8 cellular contexts compared by ENCODE assay signal in genomic region chr10:26334932-26335573, GRCh38.
DNase-seq lines count a peak whose midpoint lies in the region; ATAC-seq and TF ChIP-seq lines count a peak whose summit lies in the region.

No MANE protein-coding gene starts in this region.

- H3K4me3 ChIP-seq in HCT116 (replicated peaks in 1 of 2; ENCODE audit: low read depth in 1 of 2, low read length in 2 of 2) (peak overlapping the region; percentile 21 to 48), SU-DHL-6 (ENCODE audit: insufficient read depth, low read length, poor library complexity, severe bottlenecking) (peak overlapping the region; percentile 50), right cardiac atrium (ENCODE audit: low read length) (no peak overlapping the region), skin epidermis (peak overlapping the region in 5 of 7 experiments; percentile 0 to 32 (median 16))

- no peaks in the 10 kb centered on the region for H3K27me3 ChIP-seq in HCT116 (ENCODE audit: insufficient read depth, low read length)
- no peaks in the 10 kb centered on the region for H3K27me3 ChIP-seq in SU-DHL-6 (ENCODE audit: low read length)
- no peaks in the 10 kb centered on the region for H3K27me3 ChIP-seq in right cardiac atrium (ENCODE audit: control insufficient read depth, insufficient read depth)

- no peaks in the 10 kb centered on the region for H3K36me3 ChIP-seq in HCT116 (ENCODE audit: control insufficient read depth in 1 of 2, insufficient read depth in 2 of 2, low read length in 2 of 2)
- H3K36me3 ChIP-seq in SU-DHL-6 (ENCODE audit: low read length) = no peaks in the 10 kb centered on the region

- peaks cover 6% of the 10 kb centered on the region for H3K9me3 Mint-ChIP-seq in activated naive CD8-positive, alpha-beta T cell treated with anti-CD3 and anti-CD28 coated beads, Interleukin-2, amount 10 ng/mL, durations not matched to agents 7 days and 5 days

- 10% methylated on average over 7 of the region's 7 CpGs for WGBS in right cardiac atrium

- ATAC-seq in HCT116 (peak; percentile 95), right cardiac atrium (peak; percentile 66 to 75), HG02970 (IDR thresholded peaks at IDR 0.05; ENCODE audit: low FRiP score, unreplicated experiment) (no peak)
- ATAC-seq in activated naive CD8-positive, alpha-beta T cell treated with anti-CD3 and anti-CD28 coated beads, Interleukin-2, amount 10 ng/mL, durations not matched to agents 7 days and 5 days (ENCODE audit: low read depth) = peak; percentile 84

- H3K4me3 Mint-ChIP-seq in activated naive CD8-positive, alpha-beta T cell treated with anti-CD3 and anti-CD28 coated beads, Interleukin-2, amount 10 ng/mL, durations not matched to agents 7 days and 5 days = peak overlapping the region; percentile 76

- peaks cover 5% of the 10 kb centered on the region for H3K36me3 Mint-ChIP-seq in activated naive CD8-positive, alpha-beta T cell treated with anti-CD3 and anti-CD28 coated beads, Interleukin-2, amount 10 ng/mL, durations not matched to agents 7 days and 5 days

- peak overlapping the region; percentile 59 for H2AFZ ChIP-seq in HCT116 (ENCODE audit: low read depth, low read length, poor library complexity, severe bottlenecking)
- H2AFZ ChIP-seq in SU-DHL-6 (ENCODE audit: low read depth, low read length, severe bottlenecking) = peak overlapping the region; percentile 99

- POLR2A ChIA-PET in HCT116 (lab: Charles Lee) = interaction anchor here (0.6 to 1.3 kb wide), 2 partner anchors 10 to 790 kb away, joined by 4 to 5 read pairs; no protein-coding TSS in a partner anchor
- POLR2A ChIA-PET in activated naive CD8-positive, alpha-beta T cell treated with anti-CD3 and anti-CD28 coated beads, Interleukin-2, amount 10 ng/mL, durations not matched to agents 7 days and 5 days (lab: Charles Lee) = interaction anchor here (1.0 kb wide), 1 partner anchor 362 kb away, joined by 4 read pairs; no protein-coding TSS in a partner anchor

- no TSS peak for BruUV-seq in HCT116 (replicated peaks; lab: Mats Ljungman, UMichigan)

- H3F3A ChIP-seq in SU-DHL-6 (ENCODE audit: insufficient read depth) = no peaks in the 10 kb centered on the region

- H3K9me3 ChIP-seq in HCT116 (ENCODE audit: control insufficient read depth in 1 of 2, insufficient read depth in 1 of 2, low read depth in 1 of 2, low read length in 2 of 2) = no peaks in the 10 kb centered on the region
- no peaks in the 10 kb centered on the region for H3K9me3 ChIP-seq in SU-DHL-6 (ENCODE audit: insufficient read depth, low read length)
- H3K9me3 ChIP-seq in right cardiac atrium (ENCODE audit: control insufficient read depth, low read length) = no peaks in the 10 kb centered on the region

- intact Hi-C loops in HCT116 (cut with micrococcal nuclease) (loop anchor here (1.0 to 10.0 kb wide), 4 partner anchors 216 to 1030 kb away; no protein-coding TSS in a partner anchor), right cardiac atrium (cut with DNase I) (loop anchor here (2.0 to 5.0 kb wide), 2 partner anchors 222 kb away; no protein-coding TSS in a partner anchor)

- TF ChIP-seq CTCF in GM12873 (IDR thresholded peaks at IDR 0.05; ENCODE audit: insufficient read depth, low read depth, low read length, missing control alignments) = peak; percentile 84
- TF ChIP-seq CTCF in HCT116 (IDR thresholded peaks at IDR 0.05 in 2 of 3, conservative IDR thresholded peaks at IDR 0.05 in 1 of 3; ENCODE audit: borderline replicate concordance in 1 of 3, insufficient read depth in 1 of 3, low read depth in 2 of 3, low read length in 2 of 3) = peak; percentile 64 to 84 (median 76)
- peak; percentile 88 for TF ChIP-seq CTCF in SU-DHL-6 (IDR thresholded peaks at IDR 0.05; ENCODE audit: insufficient read depth, low read length, poor library complexity, severe bottlenecking)

- H3K79me2 ChIP-seq in HCT116 (ENCODE audit: insufficient read depth, low read length) (no peaks in the 10 kb centered on the region), SU-DHL-6 (ENCODE audit: insufficient read depth, low read length) (no peaks in the 10 kb centered on the region)

- peaks cover 7% of the 10 kb centered on the region for H3K4me1 Mint-ChIP-seq in activated naive CD8-positive, alpha-beta T cell treated with anti-CD3 and anti-CD28 coated beads, Interleukin-2, amount 10 ng/mL, durations not matched to agents 7 days and 5 days

- H3K4me1 ChIP-seq in HCT116 (ENCODE audit: control insufficient read depth in 1 of 2, insufficient read depth in 2 of 2, low read length in 2 of 2) (peaks cover 0 to 7% of the 10 kb centered on the region in 2 experiments; a peak in 1 of 4 replicates), right cardiac atrium (ENCODE audit: control insufficient read depth, insufficient read depth, low read length) (no peaks in the 10 kb centered on the region)

- H3K4me2 ChIP-seq in HCT116 (ENCODE audit: low read length) (peak overlapping the region; percentile 70), SU-DHL-6 (ENCODE audit: low read depth, low read length, poor library complexity, severe bottlenecking) (peak overlapping the region; percentile 70)

- peak; percentile 66 for DNase-seq in HCT116 (ENCODE audit: low read depth, low spot score)
- peak; percentile 65 for DNase-seq in M059J (ENCODE audit: low read depth)
- DNase-seq in activated naive CD8-positive, alpha-beta T cell treated with anti-CD3 and anti-CD28 coated beads, Interleukin-2, amount 10 ng/mL, durations not matched to agents 7 days and 5 days = peak; percentile 66
- peak; percentile 38 to 61 (median 50) for DNase-seq in right cardiac atrium

- TF ChIP-seq POLR2A in HCT116 (IDR thresholded peaks at IDR 0.05; ENCODE audit: borderline replicate concordance, extremely low read depth, insufficient read depth, insufficient read length) = no peak

- H4K20me1 ChIP-seq in HCT116 (ENCODE audit: insufficient read depth) = no peaks in the 10 kb centered on the region
- H4K20me1 ChIP-seq in SU-DHL-6 (ENCODE audit: low read depth, low read length) = no peaks in the 10 kb centered on the region

- no peak overlapping the region for H3K9ac ChIP-seq in HCT116 (ENCODE audit: low read length)
- H3K9ac ChIP-seq in SU-DHL-6 (ENCODE audit: low read length) = peak overlapping the region; percentile 48

- H3K9me2 ChIP-seq in HCT116 (ENCODE audit: insufficient read depth) = no peaks in the 10 kb centered on the region
- H3K9me2 ChIP-seq in SU-DHL-6 (replicated peaks; ENCODE audit: insufficient read depth, low read length) = no peaks in the 10 kb centered on the region

- H3K27me3 Mint-ChIP-seq in activated naive CD8-positive, alpha-beta T cell treated with anti-CD3 and anti-CD28 coated beads, Interleukin-2, amount 10 ng/mL, durations not matched to agents 7 days and 5 days = no peaks in the 10 kb centered on the region

- CTCF ChIA-PET in HCT116 (lab: Charles Lee) = interaction anchor here (0.6 to 2.8 kb wide), 8 partner anchors 74 to 951 kb away, joined by 3 to 40 read pairs (median 7); no protein-coding TSS in a partner anchor

- H3K27ac ChIP-seq in HCT116 (ENCODE audit: low read depth, low read length) = no peak overlapping the region
- H3K27ac ChIP-seq in SU-DHL-6 (ENCODE audit: low read depth, low read length) = peak overlapping the region; percentile 34; the same call in 1 of the 2 replicates
- H3K27ac ChIP-seq in right cardiac atrium (ENCODE audit: low read length) = no peak overlapping the region
- peak overlapping the region in 1 of 21 experiments; percentile 45 for H3K27ac ChIP-seq in skin epidermis

- peak overlapping the region; percentile 78 for H3K27ac Mint-ChIP-seq in activated naive CD8-positive, alpha-beta T cell treated with anti-CD3 and anti-CD28 coated beads, Interleukin-2, amount 10 ng/mL, durations not matched to agents 7 days and 5 days

- RAD21 ChIA-PET in HCT116 (lab: Charles Lee; ENCODE audit: low non-redundant PET in 1 of 2, low total read pairs in 2 of 2, uncharacterized antibody in 2 of 2, unreplicated experiment in 2 of 2) = interaction anchor here (0.7 to 1.2 kb wide), 3 partner anchors 221 to 547 kb away, joined by 3 to 4 read pairs (median 3); no protein-coding TSS in a partner anchor

- TF ChIP-seq RAD21 in HCT116 (IDR thresholded peaks at IDR 0.05; ENCODE audit: low read depth) = peak; percentile 93

TF ChIP-seq in HCT116, 20 proteins besides CTCF, POLR2A, EP300 and RAD21:
- TF ChIP-seq TCF7L2 (IDR thresholded peaks at IDR 0.05; ENCODE audit: borderline replicate concordance, extremely low read depth, insufficient read depth, insufficient read length) (peak; percentile 36), ELF1 (IDR thresholded peaks at IDR 0.05; ENCODE audit: borderline replicate concordance, low read depth) (no peak)
